Comparison of ENCODE assay signal across 8 cellular contexts in genomic region chr18:75247041-75247551, GRCh38. TPM values are rescaled to one million over a fixed set of nuclear protein-coding genes. Genes with fewer than 3 reads are reported as not detected.
DNase-seq lines count a peak whose midpoint lies in the region; FAIRE-seq and TF ChIP-seq lines count a peak whose summit lies in the region.

No MANE protein-coding gene starts in this region.

- H3F3A ChIP-seq in Loucy (ENCODE audit: low read depth), result 0 out of 2 replicates have a peak, but pooled peaks cover 2% of the 10 kb centered on the region

- POLR2A ChIA-PET in AG04450 (lab: Yijun Ruan, JAX), result no interaction called here

- H3K4me3 ChIP-seq in AG04450 (ENCODE audit: low read depth, low read length), result peak overlapping the region; percentile 55
- peak overlapping the region; percentile 72 for H3K4me3 ChIP-seq in Loucy (ENCODE audit: low read length, poor library complexity, severe bottlenecking)
- H3K4me3 ChIP-seq in breast epithelium, result peak overlapping the region; percentile 42 to 66 (median 46)

- CTCF ChIA-PET in AG04450 (lab: Charles Lee), result no interaction called here

- no peaks in the 10 kb centered on the region for H3K9me2 ChIP-seq in Loucy (replicated peaks; ENCODE audit: low read depth, low read length)

- no peaks in the 10 kb centered on the region for H3K27me3 ChIP-seq in AG04450 (ENCODE audit: control insufficient read depth, insufficient read depth, low read length)
- H3K27me3 ChIP-seq in Loucy (ENCODE audit: insufficient read depth, low read length, poor library complexity, severe bottlenecking), result no peaks in the 10 kb centered on the region
- H3K27me3 ChIP-seq in breast epithelium, result no peaks in the 10 kb centered on the region

- no peak for TF ChIP-seq POLR2A in breast epithelium (IDR thresholded peaks at IDR 0.05)

- DNase-seq in AG04450 (ENCODE audit: low read depth, low spot score) (no peak), breast epithelium (ENCODE audit: low spot score in 2 of 2) (no peak), midbrain (lab: John Stamatoyannopoulos, UW) (peak; percentile 42), amniotic stem cell (lab: John Stamatoyannopoulos, UW) (no peak), NCI-H128 (lab: John Stamatoyannopoulos, UW; ENCODE audit: unreplicated experiment) (no peak), ureter (ENCODE audit: low spot score) (no peak), frontal cortex (ENCODE audit: low spot score in 2 of 2) (no peak)

- H3K4me1 ChIP-seq in Loucy (ENCODE audit: insufficient read depth, low read length, poor library complexity, severe bottlenecking), result peaks cover 28% of the 10 kb centered on the region
- H3K4me1 ChIP-seq in breast epithelium, result peaks cover 4% of the 10 kb centered on the region in 2 donors

- intact Hi-C loops in breast epithelium (cut with DNase I; ENCODE audit: low total_unique reads), result no loop called here

- peak overlapping the region; percentile 54 for H3K9ac ChIP-seq in Loucy (ENCODE audit: low read depth, low read length, poor library complexity, severe bottlenecking)

- H3K36me3 ChIP-seq in Loucy (ENCODE audit: insufficient read depth, low read length), result no peaks in the 10 kb centered on the region
- H3K36me3 ChIP-seq in breast epithelium, result no peaks in the 10 kb centered on the region

- FAIRE-seq in frontal cortex (lab: Jason Lieb, UNC), result no peak

- H3K4me2 ChIP-seq in Loucy (ENCODE audit: low read depth, low read length, poor library complexity, severe bottlenecking), result peak overlapping the region; percentile 77

- H3K79me2 ChIP-seq in Loucy (ENCODE audit: insufficient read depth, low read length), result peaks cover 92% of the 10 kb centered on the region

- H2AFZ ChIP-seq in Loucy (ENCODE audit: low read length), result no peak overlapping the region

- no peaks in the 10 kb centered on the region for H4K20me1 ChIP-seq in Loucy (ENCODE audit: insufficient read depth, low read length, poor library complexity, severe bottlenecking)

- H3K9me3 ChIP-seq in AG04450 (ENCODE audit: control insufficient read depth, insufficient read depth, low read length), result peaks cover 3% of the 10 kb centered on the region; the same call in 1 of the 2 replicates
- H3K9me3 ChIP-seq in Loucy (ENCODE audit: insufficient read depth, low read depth, low read length), result no peaks in the 10 kb centered on the region
- H3K9me3 ChIP-seq in breast epithelium, result no peaks in the 10 kb centered on the region

- peak overlapping the region; percentile 69 for H3K27ac ChIP-seq in AG04450 (ENCODE audit: low read depth, low read length)
- H3K27ac ChIP-seq in breast epithelium, result peak overlapping the region; percentile 79 to 97

- TF ChIP-seq CTCF in AG04450 (IDR thresholded peaks at IDR 0.05; ENCODE audit: low read depth, low read length), result no peak
- no peak for TF ChIP-seq CTCF in Loucy (conservative IDR thresholded peaks at IDR 0.05; ENCODE audit: low read length)
- no peak for TF ChIP-seq CTCF in breast epithelium (IDR thresholded peaks at IDR 0.05)

RNA-seq across cellular contexts. Expression of gene TSHZ1, which starts 36.5 kb away (rescaled TPM):
- polyA plus RNA-seq in AG04450 (2011; rRNA removed), result 3.9 and 5.5 TPM in 2 replicates
- polyA minus RNA-seq in AG04450 (2011; rRNA and poly(A)+ RNA removed), result 6.5 and 8.3 TPM in 2 replicates
- total RNA-seq in breast epithelium (10 to 100 TPM; 12.3 to 18.3 (median 16.4) TPM), ureter (21.1 TPM), frontal cortex (7.3 TPM)

RNA-seq across cellular contexts. Expression of gene PTGR3, which starts 38.2 kb away (rescaled TPM):
- polyA plus RNA-seq in AG04450 (2011; rRNA removed), result 30.9 TPM in 2 replicates
- polyA minus RNA-seq in AG04450 (2011; rRNA and poly(A)+ RNA removed), result 43.6 and 57.7 TPM in 2 replicates
- total RNA-seq in breast epithelium (10 to 100 TPM; 21.3 to 32.9 (median 22.9) TPM), ureter (31.5 TPM), frontal cortex (16.7 TPM)
